In genomic region chr6:37137201-37137880, GRCh38 we compare ENCODE assay signal across 8 cellular contexts. TPM values are rescaled to one million over a fixed set of nuclear protein-coding genes. Genes with fewer than 3 reads are reported as not detected.
DNase-seq lines count a peak whose midpoint lies in the region; TF ChIP-seq lines count a peak whose summit lies in the region.

No MANE protein-coding gene starts in this region.

- no peaks in the 10 kb centered on the region for H3K27me3 ChIP-seq in Karpas-422 (ENCODE audit: low read length)
- no peaks in the 10 kb centered on the region for H3K27me3 ChIP-seq in adipocyte (replicated peaks; ENCODE audit: control insufficient read depth, insufficient read depth, low read length)
- no peaks in the 10 kb centered on the region for H3K27me3 ChIP-seq in hepatocyte
- H3K27me3 ChIP-seq in spleen (replicated peaks in 1 of 7) = no peaks in the 10 kb centered on the region

- H3K9me3 ChIP-seq in Karpas-422 (ENCODE audit: low read length) (no peaks in the 10 kb centered on the region), adipocyte (ENCODE audit: control insufficient read depth, low read length) (no peaks in the 10 kb centered on the region), hepatocyte (ENCODE audit: low read depth) (no peaks in the 10 kb centered on the region), spleen (no peaks in the 10 kb centered on the region)

- H4K20me1 ChIP-seq in Karpas-422 (ENCODE audit: insufficient read depth, low read depth, low read length) (no peaks in the 10 kb centered on the region), hepatocyte (ENCODE audit: insufficient read depth, poor library complexity, severe bottlenecking) (no peaks in the 10 kb centered on the region)

- H3K79me2 ChIP-seq in Karpas-422 (ENCODE audit: low read length) (no peaks in the 10 kb centered on the region), hepatocyte (no peaks in the 10 kb centered on the region)

- H3K4me3 ChIP-seq in Karpas-422 (ENCODE audit: low read length) = no peak overlapping the region
- peak overlapping the region; percentile 66 for H3K4me3 ChIP-seq in adipocyte (ENCODE audit: low read length)
- H3K4me3 ChIP-seq in hepatocyte = no peak overlapping the region
- H3K4me3 ChIP-seq in spleen = no peak overlapping the region

- TF ChIP-seq CTCF in hepatocyte (IDR thresholded peaks at IDR 0.05; ENCODE audit: poor library complexity) = no peak
- no peak for TF ChIP-seq CTCF in spleen (IDR thresholded peaks at IDR 0.05 in 8 of 11, conservative IDR thresholded peaks at IDR 0.05 in 3 of 11)

- H3K9me2 ChIP-seq in Karpas-422 (replicated peaks; ENCODE audit: insufficient read depth, low read length) = no peaks in the 10 kb centered on the region
- no peaks in the 10 kb centered on the region for H3K9me2 ChIP-seq in hepatocyte (replicated peaks; ENCODE audit: insufficient read depth)

- WGBS in hepatocyte (ENCODE audit: low lambda C conversion rate, missing lambda C conversion rate) = 17% methylated on average over 18 of the region's 18 CpGs
- 60 to 79% (median 70%) methylated on average over 18 of the region's 18 CpGs for WGBS in spleen, 5 donors

- H3K9ac ChIP-seq in Karpas-422 (ENCODE audit: low read length) = no peak overlapping the region
- H3K9ac ChIP-seq in adipocyte (ENCODE audit: low read length) = peak overlapping the region; percentile 66

- H3K27ac ChIP-seq in Karpas-422 (ENCODE audit: low read length) = no peak overlapping the region
- peak overlapping the region; percentile 89 for H3K27ac ChIP-seq in hepatocyte
- H3K27ac ChIP-seq in spleen = peak overlapping the region in 5 of 8 donors; percentile 9 to 51 (median 21)

- intact Hi-C loops in spleen (cut with DNase I; ENCODE audit: low total_unique reads) = no loop called here

- H3K4me2 ChIP-seq in Karpas-422 (ENCODE audit: low read depth, low read length, poor library complexity, severe bottlenecking) (no peak overlapping the region), hepatocyte (peak overlapping the region; percentile 61)

- TF ChIP-seq POLR2A in spleen (IDR thresholded peaks at IDR 0.05) = no peak

- peak; percentile 29 for DNase-seq in COLO829 (ENCODE audit: low spot score)
- DNase-seq in Karpas-422 = no peak
- peak; percentile 95 for DNase-seq in adipocyte (ENCODE audit: low read depth)
- DNase-seq in hepatocyte (ENCODE audit: low spot score) = peak; percentile 87
- no peak for DNase-seq in spleen
- no peak for DNase-seq in middle frontal gyrus (ENCODE audit: extremely low spot score, low spot score)
- no peak for DNase-seq in cerebellar nuclear complex (lab: John Stamatoyannopoulos, UW)
- DNase-seq in HT-29 (ENCODE audit: low spot score) = no peak

- H3K4me1 ChIP-seq in Karpas-422 (ENCODE audit: low read length) (no peaks in the 10 kb centered on the region), adipocyte (ENCODE audit: control insufficient read depth, insufficient read depth, low read length) (peaks cover 80% of the 10 kb centered on the region), hepatocyte (ENCODE audit: insufficient read depth) (peaks cover 62% of the 10 kb centered on the region), spleen (peaks cover 0 to 49% (median 20%) of the 10 kb centered on the region in 6 donors)

- H3K36me3 ChIP-seq in Karpas-422 (ENCODE audit: insufficient read depth, low read length) (no peaks in the 10 kb centered on the region), adipocyte (ENCODE audit: control insufficient read depth, insufficient read depth, low read length, severe bottlenecking) (no peaks in the 10 kb centered on the region), hepatocyte (replicated peaks; ENCODE audit: insufficient read depth, low read depth) (no peaks in the 10 kb centered on the region), spleen (no peaks in the 10 kb centered on the region)

- peak overlapping the region; percentile 18; the same call in 1 of the 2 replicates for H2AFZ ChIP-seq in Karpas-422 (ENCODE audit: low read length)
- H2AFZ ChIP-seq in hepatocyte = no peak overlapping the region

RNA-seq across cellular contexts. Expression of gene PIM1, which starts 32.6 kb away (rescaled TPM):
- total RNA-seq in Karpas-422 (2014; rRNA removed; shearing (Covaris generic); ENCODE audit: low replicate concordance) = 1.9 and 4.0 TPM in 2 replicates
- total RNA-seq in hepatocyte (71.3 and 81.0 TPM in 2 replicates), spleen (100 to 1,000 TPM in 3 of 7 donors, 10 to 100 TPM in 4; 34.8 to 176 (median 91.5) TPM)
- polyA plus RNA-seq in hepatocyte (96.6 and 99.1 TPM in 2 replicates), spleen (10 to 100 TPM; 22.1 to 37.3 (median 22.3) TPM)
- total RNA-seq in HT-29 (2014; rRNA removed; shearing (Covaris generic)) = 20.0 and 23.6 TPM in 2 replicates

Comparison
In these comparisons a context has a peak if more than half of its experiments do, and no peak if none do; other contexts are left out.
1. DNase-seq: peak in COLO829 (single experiment), adipocyte (single experiment) and hepatocyte (single experiment); none in Karpas-422 (single experiment), spleen (single experiment), middle frontal gyrus (single experiment), cerebellar nuclear complex (0 of 2) and HT-29 (single experiment).